ENCODE assay signal across 16 cellular contexts in genomic region chr17:63399316-63399715, GRCh38. TPM values are rescaled to one million over a fixed set of nuclear protein-coding genes. Genes with fewer than 3 reads are reported as not detected.
DNase-seq lines count a peak whose midpoint lies in the region; FAIRE-seq and TF ChIP-seq lines count a peak whose summit lies in the region.
"Had no signal": no experiment of that assay in that cellular context is flagged by ENCODE, and none has a peak within 500 bp of the region (broad histone marks: within the 10 kb centered on the region; RNA-seq: fewer than 3 reads in every experiment).

No MANE protein-coding gene starts in this region.

- no peaks in the 10 kb centered on the region for H3K27me3 Mint-ChIP-seq in astrocyte (ENCODE audit: low read depth, unreplicated experiment)
- peaks cover 4% of the 10 kb centered on the region for H3K27me3 Mint-ChIP-seq in glutamatergic neuron (ENCODE audit: unreplicated experiment)
- H3K27me3 Mint-ChIP-seq: activated CD8-positive, alpha-beta T cell treated with anti-CD3 and anti-CD28 coated beads for 36 hours; T-helper 17 cell had no signal

- no peak for TF ChIP-seq POLR2A in sigmoid colon (IDR thresholded peaks at IDR 0.05)
- no peak for TF ChIP-seq POLR2A in stomach (IDR thresholded peaks at IDR 0.05)

- H3K79me2 ChIP-seq in astrocyte (ENCODE audit: insufficient read depth, low read length): no peaks in the 10 kb centered on the region

- H3K4me3 Mint-ChIP-seq in astrocyte (ENCODE audit: unreplicated experiment): no peak overlapping the region
- no peak overlapping the region for H3K4me3 Mint-ChIP-seq in glutamatergic neuron (ENCODE audit: unreplicated experiment)
- H3K4me3 Mint-ChIP-seq: activated CD8-positive, alpha-beta T cell treated with anti-CD3 and anti-CD28 coated beads for 36 hours; activated naive CD4-positive, alpha-beta T cell treated with anti-CD3 and anti-CD28 coated beads for 36 hours; H9; T-helper 17 cell had no signal

- no peak for TF ChIP-seq EP300 in sigmoid colon (IDR thresholded peaks at IDR 0.05)
- no peak for TF ChIP-seq EP300 in stomach (IDR thresholded peaks at IDR 0.05)

- H3K9ac ChIP-seq in astrocyte (ENCODE audit: low read length): no peak overlapping the region

- H4K20me1 ChIP-seq in astrocyte (ENCODE audit: insufficient read depth, low read length): peaks cover 8% of the 10 kb centered on the region

- peak overlapping the region; percentile 7 for H3K4me2 ChIP-seq in astrocyte (ENCODE audit: low read length)

- no peak overlapping the region for H2AFZ ChIP-seq in astrocyte (ENCODE audit: low read depth, low read length)

- intact Hi-C loops in sigmoid colon (cut with DNase I) (no loop called here), stomach (cut with DNase I; ENCODE audit: low total_unique reads) (no loop called here)

- peak; percentile 62 for FAIRE-seq in astrocyte (lab: Jason Lieb, UNC)
- FAIRE-seq: GM12891, GM19239 had no signal

- no peak overlapping the region for H3K27ac ChIP-seq in astrocyte (ENCODE audit: low read depth, low read length)
- H3K27ac ChIP-seq in sigmoid colon: peak overlapping the region; percentile 15 to 48 (median 36)
- peak overlapping the region in 2 of 5 donors; percentile 16 for H3K27ac ChIP-seq in stomach
- H3K27ac ChIP-seq: psoas muscle had no signal

- TF ChIP-seq CTCF in astrocyte (IDR thresholded peaks at IDR 0.05; ENCODE audit: insufficient read depth, low read depth, low read length) (no peak), glutamatergic neuron (IDR thresholded peaks at IDR 0.05; ENCODE audit: partially characterized antibody, unreplicated experiment) (no peak), sigmoid colon (IDR thresholded peaks at IDR 0.05) (no peak), stomach (IDR thresholded peaks at IDR 0.05) (no peak)

- H3K4me3 ChIP-seq in astrocyte (ENCODE audit: insufficient read depth, low read depth, low read length) (no peak overlapping the region), sigmoid colon (no peak overlapping the region), stomach (no peak overlapping the region)
- H3K4me3 ChIP-seq: psoas muscle had no signal

- WGBS in sigmoid colon, 2 donors: 5 to 19% methylated on average over 3 of the region's 3 CpGs
- 7 to 32% (median 15%) methylated on average over 3 of the region's 3 CpGs for WGBS in stomach, 5 donors

- H3K4me1 Mint-ChIP-seq in astrocyte (ENCODE audit: low read depth, unreplicated experiment): peaks cover 7% of the 10 kb centered on the region
- H3K4me1 Mint-ChIP-seq in glutamatergic neuron (ENCODE audit: low read depth, unreplicated experiment): peaks cover 23% of the 10 kb centered on the region

- no peaks in the 10 kb centered on the region for H3K27me3 ChIP-seq in astrocyte (ENCODE audit: insufficient read depth, low read length)
- H3K27me3 ChIP-seq in sigmoid colon: no peaks in the 10 kb centered on the region
- H3K27me3 ChIP-seq in stomach: no peaks in the 10 kb centered on the region

- H3K36me3 Mint-ChIP-seq in astrocyte (ENCODE audit: low read depth, unreplicated experiment) (peaks cover 8% of the 10 kb centered on the region), glutamatergic neuron (ENCODE audit: unreplicated experiment) (peaks cover 4% of the 10 kb centered on the region)

- H3K9me3 ChIP-seq in astrocyte (ENCODE audit: insufficient read depth, low read depth, low read length): no peaks in the 10 kb centered on the region
- H3K9me3 ChIP-seq in sigmoid colon: no peaks in the 10 kb centered on the region
- H3K9me3 ChIP-seq in stomach: no peaks in the 10 kb centered on the region
- H3K9me3 ChIP-seq: psoas muscle had no signal

- H3K27ac Mint-ChIP-seq in astrocyte (ENCODE audit: unreplicated experiment): no peak overlapping the region
- peak overlapping the region; percentile 97 for H3K27ac Mint-ChIP-seq in glutamatergic neuron (ENCODE audit: unreplicated experiment)
- H3K27ac Mint-ChIP-seq: activated CD8-positive, alpha-beta T cell treated with anti-CD3 and anti-CD28 coated beads for 36 hours; activated naive CD4-positive, alpha-beta T cell treated with anti-CD3 and anti-CD28 coated beads for 36 hours; T-helper 17 cell had no signal

- peak; percentile 56 for DNase-seq in GM04504 (ENCODE audit: low read depth)
- DNase-seq in astrocyte (ENCODE audit: low read depth): peak; percentile 59
- no peak for DNase-seq in glutamatergic neuron
- DNase-seq in sigmoid colon: no peak
- DNase-seq in stomach: no peak
- DNase-seq in NCI-H1417 treated with DMSO at 0.1 percent for 48 hours (lab: John Stamatoyannopoulos, UW): no peak
- DNase-seq in NCI-H510A (lab: John Stamatoyannopoulos, UW): no peak
- DNase-seq in NCI-H345 treated with DMSO at 0.1 percent for 48 hours (lab: John Stamatoyannopoulos, UW; ENCODE audit: unreplicated experiment): no peak
- DNase-seq: activated CD8-positive, alpha-beta T cell treated with anti-CD3 and anti-CD28 coated beads for 36 hours; activated naive CD4-positive, alpha-beta T cell treated with anti-CD3 and anti-CD28 coated beads for 36 hours; H9; T-helper 17 cell had no signal

- H3K4me1 ChIP-seq in astrocyte (ENCODE audit: insufficient read depth, low read length) (peaks cover 33% of the 10 kb centered on the region), sigmoid colon (peaks cover 0 to 18% (median 8%) of the 10 kb centered on the region in 4 donors), stomach (peaks cover 0 to 17% (median 12%) of the 10 kb centered on the region in 4 donors)
- H3K4me1 ChIP-seq: psoas muscle had no signal

- H3K9me3 Mint-ChIP-seq in astrocyte (ENCODE audit: unreplicated experiment) (no peaks in the 10 kb centered on the region), glutamatergic neuron (ENCODE audit: unreplicated experiment) (peaks cover 8% of the 10 kb centered on the region)
- H3K9me3 Mint-ChIP-seq: activated CD8-positive, alpha-beta T cell treated with anti-CD3 and anti-CD28 coated beads for 36 hours; activated naive CD4-positive, alpha-beta T cell treated with anti-CD3 and anti-CD28 coated beads for 36 hours; H9 had no signal

- peaks cover 16% of the 10 kb centered on the region for H3K36me3 ChIP-seq in astrocyte (ENCODE audit: insufficient read depth, low read length)
- no peaks in the 10 kb centered on the region for H3K36me3 ChIP-seq in sigmoid colon
- peaks cover 0 to 16% (median 14%) of the 10 kb centered on the region in 4 donors for H3K36me3 ChIP-seq in stomach

RNA-seq across cellular contexts. Expression of gene CYB561, which starts 46.8 kb away (rescaled TPM):
- total RNA-seq in astrocyte (8.1 and 8.3 TPM in 2 replicates), glutamatergic neuron (ENCODE audit: unreplicated experiment) (17.2 TPM), sigmoid colon (10 to 100 TPM in 3 of 4 donors, 1 to 10 TPM in 1; 6.3 to 16.4 (median 12.9) TPM), stomach (100 to 1,000 TPM in 2 of 5 donors, 10 to 100 TPM in 3; 26.1 to 394 (median 97.1) TPM)
- polyA plus RNA-seq in sigmoid colon (10 to 100 TPM in 2 of 3 donors, 1 to 10 TPM in 1; 9.0 to 59.2 (median 10.2) TPM), stomach (10 to 100 TPM; 10.8 to 27.4 (median 23.7) TPM)
- total RNA-seq: OCI-LY7 had no signal

Comparison
In these comparisons a context has a peak if more than half of its experiments do, and no peak if none do; other contexts are left out.
1. DNase-seq: peak in GM04504 (single experiment) and astrocyte (single experiment); none in glutamatergic neuron (single experiment), sigmoid colon (single experiment), stomach (single experiment), NCI-H1417 treated with DMSO at 0.1 percent for 48 hours (single experiment), NCI-H510A (single experiment) and NCI-H345 treated with DMSO at 0.1 percent for 48 hours (single experiment).